16 cellular contexts compared by ENCODE assay signal in the genomic region with DNA sequence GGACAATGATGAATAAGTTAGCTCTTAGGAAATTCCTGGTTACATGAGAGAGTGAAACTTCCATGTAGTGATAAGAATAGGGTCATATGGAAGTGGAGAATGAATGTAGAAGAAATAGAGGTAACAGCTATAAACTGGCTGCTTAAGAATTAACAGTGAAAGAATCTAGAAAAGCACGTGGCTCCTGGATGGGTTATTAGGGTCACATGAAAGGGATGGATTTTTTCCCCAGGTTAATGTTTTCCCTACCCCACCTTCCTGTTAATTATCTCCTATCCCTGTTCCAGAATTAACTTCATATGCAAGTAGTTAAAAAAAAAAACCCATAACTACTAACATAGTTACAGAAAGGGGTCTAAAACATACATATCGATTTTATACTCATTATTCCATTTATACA. TPM values are rescaled to one million over a fixed set of nuclear protein-coding genes. Genes with fewer than 3 reads are reported as not detected.
DNase-seq lines count a peak whose midpoint lies in the region; ATAC-seq, FAIRE-seq and TF ChIP-seq lines count a peak whose summit lies in the region.
"Had no signal": no experiment of that assay in that cellular context is flagged by ENCODE, and none has a peak within 500 bp of the region (broad histone marks: within the 10 kb centered on the region; RNA-seq: fewer than 3 reads in every experiment).

No MANE protein-coding gene starts in this region.

- H3K36me3 Mint-ChIP-seq in Calu3 (ENCODE audit: insufficient read depth, unreplicated experiment) (peaks cover 5% of the 10 kb centered on the region), mesothelial cell of epicardium (peaks cover 11% of the 10 kb centered on the region)
- peaks cover 38% of the 10 kb centered on the region for H3K36me3 Mint-ChIP-seq in stimulated activated effector memory CD8-positive, alpha-beta T cell treated with anti-CD3 and anti-CD28 coated beads, Interleukin-12 subunit alpha, Interleukin-12 subunit beta, amount 100 ng/mL, for 72 hours

- CTCF ChIA-PET in Calu3 (lab: Charles Lee), result no interaction called here

- intact Hi-C loops in Calu3 (cut with micrococcal nuclease; ENCODE audit: unreplicated experiment), result no loop called here

- ATAC-seq in stimulated activated effector memory CD8-positive, alpha-beta T cell treated with anti-CD3 and anti-CD28 coated beads, Interleukin-12 subunit alpha, Interleukin-12 subunit beta, amount 100 ng/mL, for 72 hours, result no peak
- ATAC-seq: HCT116, HepG2 had no signal

- DNase-seq in Calu3 (no peak), RCC 7860 (ENCODE audit: low spot score) (no peak), kidney tubule cell (ENCODE audit: low spot score) (peak; percentile 18), mesothelial cell of epicardium (ENCODE audit: low spot score in 2 of 2, unreplicated experiment in 2 of 2) (no peak)
- no peak for DNase-seq in stimulated activated effector memory CD8-positive, alpha-beta T cell treated with anti-CD3 and anti-CD28 coated beads, Interleukin-12 subunit alpha, Interleukin-12 subunit beta, amount 100 ng/mL, for 72 hours (ENCODE audit: low spot score in 2 of 2)
- no peak for DNase-seq in stimulated activated CD4-positive, alpha-beta T cell treated with anti-CD3 and anti-CD28 coated beads, Interleukin-2, amount 100 ng/mL, for 24 hours
- no peak for DNase-seq in stimulated activated CD4-positive, alpha-beta T cell treated with anti-CD3 and anti-CD28 coated beads, Interleukin-1b, Interleukin-23, amount 100 ng/mL, for 48 hours
- DNase-seq: 8988T; CD4-positive, alpha-beta memory T cell; GM23248; HFFc6 had no signal

- H3K27me3 Mint-ChIP-seq in Calu3 (ENCODE audit: unreplicated experiment), result no peaks in the 10 kb centered on the region
- no peaks in the 10 kb centered on the region for H3K27me3 Mint-ChIP-seq in mesothelial cell of epicardium (ENCODE audit: low read depth)
- H3K27me3 Mint-ChIP-seq: CD4-positive, alpha-beta memory T cell; IgD-negative memory B cell had no signal

- peak; percentile 69 for FAIRE-seq in RCC 7860 (lab: Jason Lieb, UNC)
- FAIRE-seq: GM12891, HepG2 had no signal

- H3K4me3 Mint-ChIP-seq in Calu3 (ENCODE audit: low read depth, unreplicated experiment), result peak overlapping the region; percentile 17
- no peak overlapping the region for H3K4me3 Mint-ChIP-seq in stimulated activated effector memory CD8-positive, alpha-beta T cell treated with anti-CD3 and anti-CD28 coated beads, Interleukin-12 subunit alpha, Interleukin-12 subunit beta, amount 100 ng/mL, for 72 hours
- H3K4me3 Mint-ChIP-seq in mesothelial cell of epicardium, result no peak overlapping the region
- H3K4me3 Mint-ChIP-seq: CD14-positive monocyte, HFFc6, IgD-negative memory B cell had no signal

- no peak for TF ChIP-seq CTCF in Calu3 (IDR thresholded peaks at IDR 0.05; ENCODE audit: unreplicated experiment)
- TF ChIP-seq CTCF in mesothelial cell of epicardium (IDR thresholded peaks at IDR 0.05; ENCODE audit: unreplicated experiment), result no peak

- H3K27ac Mint-ChIP-seq in Calu3 (ENCODE audit: unreplicated experiment), result peak overlapping the region; percentile 53
- H3K27ac Mint-ChIP-seq in stimulated activated effector memory CD8-positive, alpha-beta T cell treated with anti-CD3 and anti-CD28 coated beads, Interleukin-12 subunit alpha, Interleukin-12 subunit beta, amount 100 ng/mL, for 72 hours, result peak overlapping the region; percentile 3
- no peak overlapping the region for H3K27ac Mint-ChIP-seq in mesothelial cell of epicardium
- H3K27ac Mint-ChIP-seq: CD14-positive monocyte; CD4-positive, alpha-beta memory T cell; HFFc6; IgD-negative memory B cell had no signal

- BruUV-seq in Calu3 (replicated peaks; lab: Mats Ljungman, UMichigan), result no TSS peak

- H3K9me3 Mint-ChIP-seq in Calu3 (ENCODE audit: low read depth, unreplicated experiment) (no peaks in the 10 kb centered on the region), mesothelial cell of epicardium (peaks cover 6% of the 10 kb centered on the region)
- no peaks in the 10 kb centered on the region for H3K9me3 Mint-ChIP-seq in stimulated activated effector memory CD8-positive, alpha-beta T cell treated with anti-CD3 and anti-CD28 coated beads, Interleukin-12 subunit alpha, Interleukin-12 subunit beta, amount 100 ng/mL, for 72 hours
- H3K9me3 Mint-ChIP-seq: CD14-positive monocyte; CD4-positive, alpha-beta memory T cell; HFFc6 had no signal

- peaks cover 15% of the 10 kb centered on the region for H3K4me1 Mint-ChIP-seq in Calu3 (ENCODE audit: low read depth, unreplicated experiment)
- no peaks in the 10 kb centered on the region for H3K4me1 Mint-ChIP-seq in stimulated activated effector memory CD8-positive, alpha-beta T cell treated with anti-CD3 and anti-CD28 coated beads, Interleukin-12 subunit alpha, Interleukin-12 subunit beta, amount 100 ng/mL, for 72 hours
- H3K4me1 Mint-ChIP-seq in mesothelial cell of epicardium, result no peaks in the 10 kb centered on the region
- H3K4me1 Mint-ChIP-seq: CD14-positive monocyte, IgD-negative memory B cell had no signal

RNA-seq across cellular contexts. Expression of gene ANKIB1, which starts 58.0 kb away (rescaled TPM):
- total RNA-seq in Calu3 (2022), result 41.7 and 49.6 TPM in 2 replicates
- total RNA-seq in mesothelial cell of epicardium, result 63.9 to 66.9 TPM (median 66.6 TPM) in 3 replicates

RNA-seq across cellular contexts. Expression of gene KRIT1, which starts 58.0 kb away (rescaled TPM):
- total RNA-seq in Calu3 (2022) (22.9 and 27.8 TPM in 2 replicates), mesothelial cell of epicardium (49.9 to 58.9 TPM (median 54.3 TPM) in 3 replicates)
